27 cellular contexts compared by ENCODE assay signal in genomic region chr7:2646680-2647571, GRCh38. TPM values are rescaled to one million over a fixed set of nuclear protein-coding genes. Genes with fewer than 3 reads are reported as not detected.
DNase-seq lines count a peak whose midpoint lies in the region; ATAC-seq and TF ChIP-seq lines count a peak whose summit lies in the region.
"Had no signal": no experiment of that assay in that cellular context is flagged by ENCODE, and none has a peak within 500 bp of the region (broad histone marks: within the 10 kb centered on the region; RNA-seq: fewer than 3 reads in every experiment).

No MANE protein-coding gene starts in this region.

- no peak overlapping the region for H2AFZ ChIP-seq in GM23338
- no peak overlapping the region for H2AFZ ChIP-seq in mesenchymal stem cell (ENCODE audit: low read depth, low read length)

- no peaks in the 10 kb centered on the region for H3K9me2 ChIP-seq in GM23338 (ENCODE audit: insufficient read depth)

- H3K27ac Mint-ChIP-seq in GM23338: peak overlapping the region; percentile 95
- H3K27ac Mint-ChIP-seq in dendritic cell treated with granulocyte-macrophage colony-stimulating factor and Interleukin-4, amounts not matched to agents 40 ng/mL and 50 ng/mL, for 4 days: peak overlapping the region; percentile 91
- H3K27ac Mint-ChIP-seq: activated T-cell treated with anti-CD3 and anti-CD28 coated beads, Interleukin-2, amount 50 U/mL, for 24 hours; stimulated activated naive CD8-positive, alpha-beta T cell treated with anti-CD3 and anti-CD28 coated beads, Interleukin-15, amount 100 ng/mL, for 72 hours had no signal

- H3K27me3 Mint-ChIP-seq in GM23338 (ENCODE audit: insufficient read depth, low read depth, poor library complexity): peaks cover 22% of the 10 kb centered on the region
- no peaks in the 10 kb centered on the region for H3K27me3 Mint-ChIP-seq in dendritic cell treated with granulocyte-macrophage colony-stimulating factor and Interleukin-4, amounts not matched to agents 40 ng/mL and 50 ng/mL, for 4 days
- H3K27me3 Mint-ChIP-seq: activated T-cell treated with anti-CD3 and anti-CD28 coated beads, Interleukin-2, amount 50 U/mL, for 24 hours; stimulated activated naive CD8-positive, alpha-beta T cell treated with anti-CD3 and anti-CD28 coated beads, Interleukin-15, amount 100 ng/mL, for 72 hours had no signal

- no peak overlapping the region for H2BK12ac ChIP-seq in mesenchymal stem cell (ENCODE audit: low read length in 2 of 2)

- H3K79me2 ChIP-seq in GM23338 (replicated peaks; ENCODE audit: insufficient read depth): peaks cover 26% of the 10 kb centered on the region

- H4K8ac ChIP-seq in mesenchymal stem cell (ENCODE audit: low read length): peak overlapping the region; percentile 35

- 89% methylated on average over 69 of the region's 73 CpGs for WGBS in HUES64
- 94% methylated on average over 67 of the region's 73 CpGs for WGBS in mesenchymal stem cell

- peaks cover 31% of the 10 kb centered on the region for H3K4me1 ChIP-seq in GM23338 (ENCODE audit: insufficient read depth)
- peaks cover 16% of the 10 kb centered on the region for H3K4me1 ChIP-seq in HUES64 (ENCODE audit: insufficient read depth, low read length)
- H3K4me1 ChIP-seq in mesenchymal stem cell (ENCODE audit: control insufficient read depth, insufficient read depth, low read depth, low read length): peaks cover 64% of the 10 kb centered on the region

- H2BK120ac ChIP-seq in mesenchymal stem cell (ENCODE audit: low read depth, low read length): no peak overlapping the region

- 0 out of 2 replicates have a peak, but pooled peaks cover 6% of the 10 kb centered on the region for H3F3A ChIP-seq in GM23338 (replicated peaks; ENCODE audit: low read depth)

- no peaks in the 10 kb centered on the region; the same call in 1 of the 2 replicates for H4K20me1 ChIP-seq in GM23338 (replicated peaks; ENCODE audit: insufficient read depth)

- H3K27me3 ChIP-seq in GM23338 (ENCODE audit: insufficient read depth): no peaks in the 10 kb centered on the region
- no peaks in the 10 kb centered on the region for H3K27me3 ChIP-seq in HUES64 (ENCODE audit: insufficient read depth, low read length)
- H3K27me3 ChIP-seq in mesenchymal stem cell (ENCODE audit: control insufficient read depth in 1 of 2, insufficient read depth in 1 of 2, low read length in 2 of 2): no peaks in the 10 kb centered on the region
- H3K27me3 ChIP-seq: left lung, ovary, tibial nerve had no signal

- no peak for TF ChIP-seq CTCF in GM23338 (conservative IDR thresholded peaks at IDR 0.05; ENCODE audit: low read depth in 2 of 2)

- H3K36me3 ChIP-seq in GM23338 (ENCODE audit: insufficient read depth): peaks cover 3% of the 10 kb centered on the region; the same call in 1 of the 2 replicates
- H3K36me3 ChIP-seq in HUES64 (ENCODE audit: insufficient read depth, low read length): peaks cover 31% of the 10 kb centered on the region
- H3K36me3 ChIP-seq in mesenchymal stem cell (ENCODE audit: control insufficient read depth in 1 of 2, insufficient read depth in 2 of 2, low read depth in 1 of 2, low read length in 2 of 2): peaks cover 34 to 87% of the 10 kb centered on the region in 2 experiments
- H3K36me3 ChIP-seq: ovary had no signal

- no peak overlapping the region for H3K18ac ChIP-seq in mesenchymal stem cell (ENCODE audit: low read depth in 1 of 2, low read length in 2 of 2)

- H3K9me3 Mint-ChIP-seq in GM23338: no peaks in the 10 kb centered on the region
- H3K9me3 Mint-ChIP-seq in dendritic cell treated with granulocyte-macrophage colony-stimulating factor and Interleukin-4, amounts not matched to agents 40 ng/mL and 50 ng/mL, for 4 days: no peaks in the 10 kb centered on the region
- H3K9me3 Mint-ChIP-seq: activated T-cell treated with anti-CD3 and anti-CD28 coated beads, Interleukin-2, amount 50 U/mL, for 24 hours; natural killer cell; stimulated activated naive CD8-positive, alpha-beta T cell treated with anti-CD3 and anti-CD28 coated beads, Interleukin-15, amount 100 ng/mL, for 72 hours had no signal

- no peak overlapping the region for H3K4ac ChIP-seq in mesenchymal stem cell (ENCODE audit: low read depth in 1 of 2, low read length in 2 of 2)

- H3K79me1 ChIP-seq in mesenchymal stem cell (replicated peaks; ENCODE audit: low read length, poor library complexity, severe bottlenecking): peaks cover 16% of the 10 kb centered on the region

- H3K4me2 ChIP-seq in GM23338 (peak overlapping the region; percentile 72), mesenchymal stem cell (ENCODE audit: low read length, poor library complexity, severe bottlenecking) (no peak overlapping the region)

- no peak overlapping the region for H2BK15ac ChIP-seq in mesenchymal stem cell (ENCODE audit: low read depth, poor library complexity, severe bottlenecking)

- no peaks in the 10 kb centered on the region for H3K9me3 ChIP-seq in HUES64 (ENCODE audit: insufficient read depth, low read depth, low read length)
- no peaks in the 10 kb centered on the region for H3K9me3 ChIP-seq in mesenchymal stem cell (ENCODE audit: control insufficient read depth, low read length)
- H3K9me3 ChIP-seq: left lung, ovary, tibial nerve had no signal

- H3K9ac ChIP-seq in HUES64 (ENCODE audit: low read depth, low read length): peak overlapping the region; percentile 62; the same call in 1 of the 2 replicates
- no peak overlapping the region for H3K9ac ChIP-seq in mesenchymal stem cell (ENCODE audit: low read length)

- intact Hi-C loops in dendritic cell treated with granulocyte-macrophage colony-stimulating factor and Interleukin-4, amounts not matched to agents 40 ng/mL and 50 ng/mL, for 4 days (cut with micrococcal nuclease): loop anchor here (1.0 to 5.0 kb wide), 2 partner anchors 10 to 40 kb away; no protein-coding TSS in a partner anchor

- no peak overlapping the region for H2AK5ac ChIP-seq in mesenchymal stem cell (ENCODE audit: low read length, severe bottlenecking)

- peak; percentile 73 for ATAC-seq in GM23338
- no peak for ATAC-seq in GM18502 (IDR thresholded peaks at IDR 0.05; ENCODE audit: poor library complexity, unreplicated experiment)
- ATAC-seq: natural killer cell; right cardiac atrium; stimulated activated naive CD8-positive, alpha-beta T cell treated with anti-CD3 and anti-CD28 coated beads, Interleukin-15, amount 100 ng/mL, for 72 hours had no signal

- H3K27ac ChIP-seq in GM23338 (ENCODE audit: low read depth) (peak overlapping the region; percentile 94), HUES64 (ENCODE audit: low read depth, low read length) (peak overlapping the region; percentile 51; the same call in 1 of the 2 replicates), mesenchymal stem cell (ENCODE audit: low read length, poor library complexity, severe bottlenecking) (no peak overlapping the region)
- H3K27ac ChIP-seq: coronary artery, left lung, ovary, tibial nerve had no signal

- peak overlapping the region; percentile 29 for H4K91ac ChIP-seq in mesenchymal stem cell (ENCODE audit: low read length)

- H3K4me3 Mint-ChIP-seq in GM23338: no peak overlapping the region
- H3K4me3 Mint-ChIP-seq in dendritic cell treated with granulocyte-macrophage colony-stimulating factor and Interleukin-4, amounts not matched to agents 40 ng/mL and 50 ng/mL, for 4 days: no peak overlapping the region
- H3K4me3 Mint-ChIP-seq: activated T-cell treated with anti-CD3 and anti-CD28 coated beads, Interleukin-2, amount 50 U/mL, for 24 hours; stimulated activated naive CD8-positive, alpha-beta T cell treated with anti-CD3 and anti-CD28 coated beads, Interleukin-15, amount 100 ng/mL, for 72 hours had no signal

- H3K4me3 ChIP-seq in GM23338 (peak overlapping the region; percentile 43; the same call in 1 of the 2 replicates), HUES64 (ENCODE audit: low read length) (no peak overlapping the region), mesenchymal stem cell (ENCODE audit: insufficient read depth in 1 of 2, low read depth in 1 of 2, low read length in 2 of 2) (no peak overlapping the region)
- H3K4me3 ChIP-seq: coronary artery, left lung, ovary, tibial nerve had no signal

- peak; percentile 89 for DNase-seq in GM23338 (ENCODE audit: low spot score)
- DNase-seq in mesenchymal stem cell: no peak
- DNase-seq in NCI-H1436 treated with DMSO at 0.1 percent for 48 hours (lab: John Stamatoyannopoulos, UW): no peak
- no peak for DNase-seq in C1 segment of cervical spinal cord (lab: John Stamatoyannopoulos, UW)
- DNase-seq in GM19238 (ENCODE audit: insufficient read length, low spot score): no peak
- DNase-seq: activated CD4-positive, CD25-positive, alpha-beta regulatory T cell; activated CD8-positive, alpha-beta memory T cell treated with anti-CD3 and anti-CD28 coated beads for 24 hours; activated naive CD4-positive, alpha-beta T cell; activated T-cell treated with anti-CD3 and anti-CD28 coated beads, Interleukin-2, amount 50 U/mL, for 24 hours; amygdala; DMS79; Kasumi-1; midbrain; natural killer cell; NCI-H1092; NCI-H2081 treated with DMSO at 0.1 percent for 48 hours; NCI-H524 treated with DMSO at 0.1 percent for 48 hours; ovary; stimulated activated CD4-positive, alpha-beta T cell treated with anti-CD3 and anti-CD28 coated beads, Interleukin-12 subunit alpha, Interleukin-12 subunit beta, amount 100 ng/mL, for 4 hours; stimulated activated naive CD8-positive, alpha-beta T cell treated with anti-CD3 and anti-CD28 coated beads, Interleukin-15, amount 100 ng/mL, for 72 hours had no signal

- peaks cover 21% of the 10 kb centered on the region for H3K36me3 Mint-ChIP-seq in GM23338 (ENCODE audit: low read depth)
- H3K36me3 Mint-ChIP-seq in dendritic cell treated with granulocyte-macrophage colony-stimulating factor and Interleukin-4, amounts not matched to agents 40 ng/mL and 50 ng/mL, for 4 days (ENCODE audit: low read depth): peaks cover 94% of the 10 kb centered on the region
- H3K36me3 Mint-ChIP-seq: natural killer cell had no signal

- H3K4me1 Mint-ChIP-seq in GM23338: peaks cover 24% of the 10 kb centered on the region
- H3K4me1 Mint-ChIP-seq in dendritic cell treated with granulocyte-macrophage colony-stimulating factor and Interleukin-4, amounts not matched to agents 40 ng/mL and 50 ng/mL, for 4 days (ENCODE audit: low read depth): peaks cover 75% of the 10 kb centered on the region

- peak overlapping the region in 1 of 2 experiments; percentile 23 for H3K23ac ChIP-seq in mesenchymal stem cell (ENCODE audit: low read length in 2 of 2)

- H2BK5ac ChIP-seq in mesenchymal stem cell (ENCODE audit: low read depth, low read length, poor library complexity, severe bottlenecking): no peak overlapping the region

- no peak overlapping the region for H3K14ac ChIP-seq in mesenchymal stem cell (ENCODE audit: low read length in 2 of 2)

RNA-seq across cellular contexts. Expression of gene TTYH3, which starts 15.1 kb away (rescaled TPM):
- 113 and 126 TPM in 2 replicates for total RNA-seq in GM23338 (2014; rRNA removed; shearing (Covaris generic))
- 59.6 and 62.3 TPM in 2 replicates for polyA plus RNA-seq in GM23338 (2016; fragmentation: Nextera tagmentation; extraction: Ambion mirVana)
- polyA plus RNA-seq in HUES64 (2013, experiment 1 of 2): 83.8 TPM
- 102 TPM for polyA plus RNA-seq in HUES64 (2013, experiment 2 of 2)
- 198 TPM for polyA plus RNA-seq in mesenchymal stem cell (2013, experiment 1 of 2)
- 194 TPM for polyA plus RNA-seq in mesenchymal stem cell (2013, experiment 2 of 2)

RNA-seq across cellular contexts. Expression of gene AMZ1, which starts 41.1 kb away (rescaled TPM):
- 0.73 and 1.6 TPM in 2 replicates for total RNA-seq in GM23338 (2014; rRNA removed; shearing (Covaris generic))
- polyA plus RNA-seq in GM23338 (2016; fragmentation: Nextera tagmentation; extraction: Ambion mirVana): 2.0 and 4.5 TPM in 2 replicates
- polyA plus RNA-seq in HUES64 (2013, experiment 1 of 2): 0.10 TPM
- 0.13 TPM for polyA plus RNA-seq in HUES64 (2013, experiment 2 of 2)
- polyA plus RNA-seq in mesenchymal stem cell (2013, experiment 1 of 2): 0.06 TPM
- 0.07 TPM for polyA plus RNA-seq in mesenchymal stem cell (2013, experiment 2 of 2)
